Comparison of ENCODE assay signal across 1 cellular context in genomic region chr14:34875031-34875922, GRCh38.
TF ChIP-seq lines count a peak whose summit lies in the region.

Gene BAZ1A, minus strand, starts transcription at chr14:34875360. Its CDS starts 756 bp downstream, at chr14:34874604.

TF ChIP-seq in HepG2, 621 proteins besides CTCF, POLR2A, EP300 and RAD21 (continued from another document):
- TF ChIP-seq ZNF710 (CRISPR knock-in tag; IDR thresholded peaks at IDR 0.05; ENCODE audit: borderline replicate concordance) (peak; percentile 93), KLF6 (CRISPR knock-in tag; IDR thresholded peaks at IDR 0.05) (peak; percentile 96), IRF1 (CRISPR knock-in tag; IDR thresholded peaks at IDR 0.05; ENCODE audit: low read depth) (peak; percentile 82; the same call in 1 of the 2 replicates), HNRNPL (IDR thresholded peaks at IDR 0.05; ENCODE audit: low read depth, low read length) (0 out of 2 replicates have a peak, but pooled peaks have one; percentile 8), TEF (CRISPR knock-in tag; IDR thresholded peaks at IDR 0.05) (peak; percentile 79), RBFOX2 (IDR thresholded peaks at IDR 0.05; ENCODE audit: low read depth, low read length) (peak; percentile 77), PTBP1 (IDR thresholded peaks at IDR 0.05; ENCODE audit: low read depth, low read length, poor library complexity, severe bottlenecking) (no peak), NR2C2 (CRISPR knock-in tag; IDR thresholded peaks at IDR 0.05; ENCODE audit: borderline replicate concordance) (peak; percentile 60; the same call in 1 of the 2 replicates), ZEB1 (IDR thresholded peaks at IDR 0.05; ENCODE audit: insufficient replicate concordance, low read depth) (peak; percentile 58), MBNL3 (CRISPR knock-in tag; conservative IDR thresholded peaks at IDR 0.05) (no peak), SNAI1 (CRISPR knock-in tag; IDR thresholded peaks at IDR 0.05; ENCODE audit: borderline replicate concordance) (peak; percentile 48; the same call in 1 of the 2 replicates), ZNF7 (CRISPR knock-in tag; IDR thresholded peaks at IDR 0.05) (no peak; the same call in 1 of the 2 replicates), ONECUT2 (CRISPR knock-in tag; IDR thresholded peaks at IDR 0.05) (peak; percentile 47; the same call in 1 of the 2 replicates), MEIS2 (CRISPR knock-in tag; IDR thresholded peaks at IDR 0.05) (peak; percentile 20; the same call in 1 of the 2 replicates), NONO (IDR thresholded peaks at IDR 0.05) (no peak), NONO (CRISPR knock-in tag; conservative IDR thresholded peaks at IDR 0.05) (peak; percentile 24; the same call in 1 of the 2 replicates), ZNF350 (CRISPR knock-in tag; IDR thresholded peaks at IDR 0.05; ENCODE audit: borderline replicate concordance, low read depth) (peak; percentile 67; the same call in 1 of the 2 replicates), ZNF83 (CRISPR knock-in tag; IDR thresholded peaks at IDR 0.05; ENCODE audit: borderline replicate concordance) (no peak)
